ENCODE assay signal across 7 cellular contexts in genomic region chr1:146292940-146293936, GRCh38.
DNase-seq lines count a peak whose midpoint lies in the region; ATAC-seq, FAIRE-seq and TF ChIP-seq lines count a peak whose summit lies in the region.
"Not testable (repeated sequence)": the region's sequence is repeated elsewhere in the genome, so short reads cannot be mapped to it uniquely, and the experiment has no call there.

No MANE protein-coding gene starts in this region.

- not testable (repeated sequence) for H3K9me3 Mint-ChIP-seq in astrocyte (ENCODE audit: unreplicated experiment)

- ATAC-seq in GM18867 (IDR thresholded peaks at IDR 0.05; ENCODE audit: unreplicated experiment) = peak; percentile 64
- peak; percentile 75 for ATAC-seq in GM21529 (IDR thresholded peaks at IDR 0.05; ENCODE audit: unreplicated experiment)
- peak; percentile 63 for ATAC-seq in HG02798 (IDR thresholded peaks at IDR 0.05; ENCODE audit: poor library complexity, unreplicated experiment)
- ATAC-seq in HG03378 (IDR thresholded peaks at IDR 0.05; ENCODE audit: unreplicated experiment) = peak; percentile 50
- peak; percentile 67 for ATAC-seq in left colon
- peak; percentile 94 for ATAC-seq in sciatic nerve

- not testable (repeated sequence) for H3K4me1 Mint-ChIP-seq in astrocyte (ENCODE audit: low read depth, unreplicated experiment)

- not testable (repeated sequence) for H3K27me3 ChIP-seq in astrocyte (ENCODE audit: insufficient read depth, low read length)

- not testable (repeated sequence) for H2AFZ ChIP-seq in astrocyte (ENCODE audit: low read depth, low read length)

- H3K9me3 ChIP-seq in astrocyte (ENCODE audit: insufficient read depth, low read depth, low read length) = not testable (repeated sequence)

- intact Hi-C loops in left colon (cut with DNase I, micrococcal nuclease); sciatic nerve (cut with DNase I): not testable (repeated sequence)

- peak; percentile 17 for FAIRE-seq in astrocyte (lab: Jason Lieb, UNC)

- H3K27ac ChIP-seq in astrocyte (ENCODE audit: low read depth, low read length) = not testable (repeated sequence)

- not testable (repeated sequence) for H3K4me3 ChIP-seq in astrocyte (ENCODE audit: insufficient read depth, low read depth, low read length)

- H3K4me3 Mint-ChIP-seq in astrocyte (ENCODE audit: unreplicated experiment) = not testable (repeated sequence)

- H3K9ac ChIP-seq in astrocyte (ENCODE audit: low read length) = not testable (repeated sequence)

- H3K27ac Mint-ChIP-seq in astrocyte (ENCODE audit: unreplicated experiment) = not testable (repeated sequence)

- TF ChIP-seq CTCF in astrocyte (IDR thresholded peaks at IDR 0.05; ENCODE audit: insufficient read depth, low read depth, low read length) = not testable (repeated sequence)

- H3K4me2 ChIP-seq in astrocyte (ENCODE audit: low read length) = not testable (repeated sequence)

- not testable (repeated sequence) for DNase-seq in astrocyte (ENCODE audit: low read depth); left colon; sciatic nerve (ENCODE audit: low spot score)

- not testable (repeated sequence) for H3K4me1 ChIP-seq in astrocyte (ENCODE audit: insufficient read depth, low read length)

- not testable (repeated sequence) for H3K36me3 Mint-ChIP-seq in astrocyte (ENCODE audit: low read depth, unreplicated experiment)

- H3K79me2 ChIP-seq in astrocyte (ENCODE audit: insufficient read depth, low read length) = not testable (repeated sequence)

- not testable (repeated sequence) for H3K36me3 ChIP-seq in astrocyte (ENCODE audit: insufficient read depth, low read length)

- H3K27me3 Mint-ChIP-seq in astrocyte (ENCODE audit: low read depth, unreplicated experiment) = not testable (repeated sequence)

- not testable (repeated sequence) for H4K20me1 ChIP-seq in astrocyte (ENCODE audit: insufficient read depth, low read length)
